1 cellular context compared by ENCODE assay signal in genomic region chr12:53995311-53996187, GRCh38.
TF ChIP-seq lines count a peak whose summit lies in the region.

No MANE protein-coding gene starts in this region.

TF ChIP-seq in HEK293, 187 proteins besides CTCF, POLR2A, EP300 and RAD21 (continued from another document):
- TF ChIP-seq INSM2 (tag by site-specific recombination; IDR thresholded peaks at IDR 0.05) (peak; percentile 35; the same call in 1 of the 2 replicates), TCF7L2 (IDR thresholded peaks at IDR 0.05; ENCODE audit: borderline replicate concordance, low read depth, low read length) (no peak), ZNF391 (tag by site-specific recombination; IDR thresholded peaks at IDR 0.05; ENCODE audit: borderline replicate concordance, low read depth) (peak; percentile 35; the same call in 1 of the 2 replicates), ZNF433 (tag by site-specific recombination; IDR thresholded peaks at IDR 0.05; ENCODE audit: low read depth) (no peak), PBX3 (CRISPR knock-in tag; IDR thresholded peaks at IDR 0.05) (peak; percentile 50), GLIS2 (tag by site-specific recombination; IDR thresholded peaks at IDR 0.05) (peak; percentile 81), ZNF501 (tag by site-specific recombination; IDR thresholded peaks at IDR 0.05) (peak; percentile 78; the same call in 1 of the 2 replicates), ZBTB48 (tag by site-specific recombination; IDR thresholded peaks at IDR 0.05) (peak; percentile 95), ZNF792 (tag by site-specific recombination; IDR thresholded peaks at IDR 0.05) (no peak), ZEB2 (tag by site-specific recombination; IDR thresholded peaks at IDR 0.05) (peak; percentile 69), KLF9 (tag by site-specific recombination; IDR thresholded peaks at IDR 0.05; ENCODE audit: low read depth) (peak; percentile 44), ZBTB20 (tag by site-specific recombination; IDR thresholded peaks at IDR 0.05) (peak; percentile 98), ZNF324 (tag by site-specific recombination; IDR thresholded peaks at IDR 0.05) (no peak), KLF10 (tag by site-specific recombination; IDR thresholded peaks at IDR 0.05) (peak; percentile 79), SP7 (tag by site-specific recombination; IDR thresholded peaks at IDR 0.05) (peak; percentile 89; the same call in 1 of the 2 replicates), ZSCAN30 (tag by site-specific recombination; IDR thresholded peaks at IDR 0.05) (peak; percentile 71), ZXDB (tag by site-specific recombination; IDR thresholded peaks at IDR 0.05) (peak; percentile 94), ZNF529 (tag by site-specific recombination; IDR thresholded peaks at IDR 0.05; ENCODE audit: insufficient replicate concordance) (no peak), MEIS1 (CRISPR knock-in tag; IDR thresholded peaks at IDR 0.05; ENCODE audit: borderline replicate concordance) (no peak), ZNF521 (tag by site-specific recombination; IDR thresholded peaks at IDR 0.05) (no peak), ZNF843 (tag by site-specific recombination; IDR thresholded peaks at IDR 0.05) (peak; percentile 47), KLF16 (tag by site-specific recombination; IDR thresholded peaks at IDR 0.05) (0 out of 2 replicates have a peak, but pooled peaks have one; percentile 40), ZSCAN18 (tag by site-specific recombination; IDR thresholded peaks at IDR 0.05) (no peak), ZNF830 (tag by site-specific recombination; IDR thresholded peaks at IDR 0.05; ENCODE audit: low read depth) (no peak)
- TF ChIP-seq, protein P1, sequence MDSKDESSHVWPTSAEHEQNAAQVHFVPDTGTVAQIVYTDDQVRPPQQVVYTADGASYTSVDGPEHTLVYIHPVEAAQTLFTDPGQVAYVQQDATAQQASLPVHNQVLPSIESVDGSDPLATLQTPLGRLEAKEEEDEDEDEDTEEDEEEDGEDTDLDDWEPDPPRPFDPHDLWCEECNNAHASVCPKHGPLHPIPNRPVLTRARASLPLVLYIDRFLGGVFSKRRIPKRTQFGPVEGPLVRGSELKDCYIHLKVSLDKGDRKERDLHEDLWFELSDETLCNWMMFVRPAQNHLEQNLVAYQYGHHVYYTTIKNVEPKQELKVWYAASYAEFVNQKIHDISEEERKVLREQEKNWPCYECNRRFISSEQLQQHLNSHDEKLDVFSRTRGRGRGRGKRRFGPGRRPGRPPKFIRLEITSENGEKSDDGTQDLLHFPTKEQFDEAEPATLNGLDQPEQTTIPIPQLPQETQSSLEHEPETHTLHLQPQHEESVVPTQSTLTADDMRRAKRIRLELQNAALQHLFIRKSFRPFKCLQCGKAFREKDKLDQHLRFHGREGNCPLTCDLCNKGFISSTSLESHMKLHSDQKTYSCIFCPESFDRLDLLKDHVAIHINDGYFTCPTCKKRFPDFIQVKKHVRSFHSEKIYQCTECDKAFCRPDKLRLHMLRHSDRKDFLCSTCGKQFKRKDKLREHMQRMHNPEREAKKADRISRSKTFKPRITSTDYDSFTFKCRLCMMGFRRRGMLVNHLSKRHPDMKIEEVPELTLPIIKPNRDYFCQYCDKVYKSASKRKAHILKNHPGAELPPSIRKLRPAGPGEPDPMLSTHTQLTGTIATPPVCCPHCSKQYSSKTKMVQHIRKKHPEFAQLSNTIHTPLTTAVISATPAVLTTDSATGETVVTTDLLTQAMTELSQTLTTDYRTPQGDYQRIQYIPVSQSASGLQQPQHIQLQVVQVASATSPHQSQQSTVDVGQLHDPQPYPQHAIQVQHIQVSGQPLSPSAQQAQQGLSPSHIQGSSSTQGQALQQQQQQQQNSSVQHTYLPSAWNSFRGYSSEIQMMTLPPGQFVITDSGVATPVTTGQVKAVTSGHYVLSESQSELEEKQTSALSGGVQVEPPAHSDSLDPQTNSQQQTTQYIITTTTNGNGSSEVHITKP (tag by site-specific recombination; IDR thresholded peaks at IDR 0.05): peak; percentile 70
- TF ChIP-seq, protein P2, sequence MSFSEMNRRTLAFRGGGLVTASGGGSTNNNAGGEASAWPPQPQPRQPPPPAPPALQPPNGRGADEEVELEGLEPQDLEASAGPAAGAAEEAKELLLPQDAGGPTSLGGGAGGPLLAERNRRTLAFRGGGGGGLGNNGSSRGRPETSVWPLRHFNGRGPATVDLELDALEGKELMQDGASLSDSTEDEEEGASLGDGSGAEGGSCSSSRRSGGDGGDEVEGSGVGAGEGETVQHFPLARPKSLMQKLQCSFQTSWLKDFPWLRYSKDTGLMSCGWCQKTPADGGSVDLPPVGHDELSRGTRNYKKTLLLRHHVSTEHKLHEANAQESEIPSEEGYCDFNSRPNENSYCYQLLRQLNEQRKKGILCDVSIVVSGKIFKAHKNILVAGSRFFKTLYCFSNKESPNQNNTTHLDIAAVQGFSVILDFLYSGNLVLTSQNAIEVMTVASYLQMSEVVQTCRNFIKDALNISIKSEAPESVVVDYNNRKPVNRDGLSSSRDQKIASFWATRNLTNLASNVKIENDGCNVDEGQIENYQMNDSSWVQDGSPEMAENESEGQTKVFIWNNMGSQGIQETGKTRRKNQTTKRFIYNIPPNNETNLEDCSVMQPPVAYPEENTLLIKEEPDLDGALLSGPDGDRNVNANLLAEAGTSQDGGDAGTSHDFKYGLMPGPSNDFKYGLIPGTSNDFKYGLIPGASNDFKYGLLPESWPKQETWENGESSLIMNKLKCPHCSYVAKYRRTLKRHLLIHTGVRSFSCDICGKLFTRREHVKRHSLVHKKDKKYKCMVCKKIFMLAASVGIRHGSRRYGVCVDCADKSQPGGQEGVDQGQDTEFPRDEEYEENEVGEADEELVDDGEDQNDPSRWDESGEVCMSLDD (tag by site-specific recombination; IDR thresholded peaks at IDR 0.05): peak; percentile 96
- TF ChIP-seq, protein P3, sequence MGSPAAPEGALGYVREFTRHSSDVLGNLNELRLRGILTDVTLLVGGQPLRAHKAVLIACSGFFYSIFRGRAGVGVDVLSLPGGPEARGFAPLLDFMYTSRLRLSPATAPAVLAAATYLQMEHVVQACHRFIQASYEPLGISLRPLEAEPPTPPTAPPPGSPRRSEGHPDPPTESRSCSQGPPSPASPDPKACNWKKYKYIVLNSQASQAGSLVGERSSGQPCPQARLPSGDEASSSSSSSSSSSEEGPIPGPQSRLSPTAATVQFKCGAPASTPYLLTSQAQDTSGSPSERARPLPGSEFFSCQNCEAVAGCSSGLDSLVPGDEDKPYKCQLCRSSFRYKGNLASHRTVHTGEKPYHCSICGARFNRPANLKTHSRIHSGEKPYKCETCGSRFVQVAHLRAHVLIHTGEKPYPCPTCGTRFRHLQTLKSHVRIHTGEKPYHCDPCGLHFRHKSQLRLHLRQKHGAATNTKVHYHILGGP (tag by site-specific recombination; IDR thresholded peaks at IDR 0.05): no peak
- TF ChIP-seq, protein P4, sequence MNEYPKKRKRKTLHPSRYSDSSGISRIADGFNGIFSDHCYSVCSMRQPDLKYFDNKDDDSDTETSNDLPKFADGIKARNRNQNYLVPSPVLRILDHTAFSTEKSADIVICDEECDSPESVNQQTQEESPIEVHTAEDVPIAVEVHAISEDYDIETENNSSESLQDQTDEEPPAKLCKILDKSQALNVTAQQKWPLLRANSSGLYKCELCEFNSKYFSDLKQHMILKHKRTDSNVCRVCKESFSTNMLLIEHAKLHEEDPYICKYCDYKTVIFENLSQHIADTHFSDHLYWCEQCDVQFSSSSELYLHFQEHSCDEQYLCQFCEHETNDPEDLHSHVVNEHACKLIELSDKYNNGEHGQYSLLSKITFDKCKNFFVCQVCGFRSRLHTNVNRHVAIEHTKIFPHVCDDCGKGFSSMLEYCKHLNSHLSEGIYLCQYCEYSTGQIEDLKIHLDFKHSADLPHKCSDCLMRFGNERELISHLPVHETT (tag by site-specific recombination; IDR thresholded peaks at IDR 0.05): 0 out of 2 replicates have a peak, but pooled peaks have one; percentile 73
- TF ChIP-seq, protein P5, sequence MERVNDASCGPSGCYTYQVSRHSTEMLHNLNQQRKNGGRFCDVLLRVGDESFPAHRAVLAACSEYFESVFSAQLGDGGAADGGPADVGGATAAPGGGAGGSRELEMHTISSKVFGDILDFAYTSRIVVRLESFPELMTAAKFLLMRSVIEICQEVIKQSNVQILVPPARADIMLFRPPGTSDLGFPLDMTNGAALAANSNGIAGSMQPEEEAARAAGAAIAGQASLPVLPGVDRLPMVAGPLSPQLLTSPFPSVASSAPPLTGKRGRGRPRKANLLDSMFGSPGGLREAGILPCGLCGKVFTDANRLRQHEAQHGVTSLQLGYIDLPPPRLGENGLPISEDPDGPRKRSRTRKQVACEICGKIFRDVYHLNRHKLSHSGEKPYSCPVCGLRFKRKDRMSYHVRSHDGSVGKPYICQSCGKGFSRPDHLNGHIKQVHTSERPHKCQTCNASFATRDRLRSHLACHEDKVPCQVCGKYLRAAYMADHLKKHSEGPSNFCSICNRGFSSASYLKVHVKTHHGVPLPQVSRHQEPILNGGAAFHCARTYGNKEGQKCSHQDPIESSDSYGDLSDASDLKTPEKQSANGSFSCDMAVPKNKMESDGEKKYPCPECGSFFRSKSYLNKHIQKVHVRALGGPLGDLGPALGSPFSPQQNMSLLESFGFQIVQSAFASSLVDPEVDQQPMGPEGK (tag by site-specific recombination; IDR thresholded peaks at IDR 0.05): peak; percentile 99
TF ChIP-seq in HEK293: peak in this region for 72.
